In genomic region chr15:41838400-41838897, GRCh38 we compare ENCODE assay signal across 12 cellular contexts. TPM values are rescaled to one million over a fixed set of nuclear protein-coding genes. Genes with fewer than 3 reads are reported as not detected.
DNase-seq lines count a peak whose midpoint lies in the region; ATAC-seq, FAIRE-seq and TF ChIP-seq lines count a peak whose summit lies in the region.
"Had no signal": no experiment of that assay in that cellular context is flagged by ENCODE, and none has a peak within 500 bp of the region (broad histone marks: within the 10 kb centered on the region; RNA-seq: fewer than 3 reads in every experiment).

A gene with protein sequence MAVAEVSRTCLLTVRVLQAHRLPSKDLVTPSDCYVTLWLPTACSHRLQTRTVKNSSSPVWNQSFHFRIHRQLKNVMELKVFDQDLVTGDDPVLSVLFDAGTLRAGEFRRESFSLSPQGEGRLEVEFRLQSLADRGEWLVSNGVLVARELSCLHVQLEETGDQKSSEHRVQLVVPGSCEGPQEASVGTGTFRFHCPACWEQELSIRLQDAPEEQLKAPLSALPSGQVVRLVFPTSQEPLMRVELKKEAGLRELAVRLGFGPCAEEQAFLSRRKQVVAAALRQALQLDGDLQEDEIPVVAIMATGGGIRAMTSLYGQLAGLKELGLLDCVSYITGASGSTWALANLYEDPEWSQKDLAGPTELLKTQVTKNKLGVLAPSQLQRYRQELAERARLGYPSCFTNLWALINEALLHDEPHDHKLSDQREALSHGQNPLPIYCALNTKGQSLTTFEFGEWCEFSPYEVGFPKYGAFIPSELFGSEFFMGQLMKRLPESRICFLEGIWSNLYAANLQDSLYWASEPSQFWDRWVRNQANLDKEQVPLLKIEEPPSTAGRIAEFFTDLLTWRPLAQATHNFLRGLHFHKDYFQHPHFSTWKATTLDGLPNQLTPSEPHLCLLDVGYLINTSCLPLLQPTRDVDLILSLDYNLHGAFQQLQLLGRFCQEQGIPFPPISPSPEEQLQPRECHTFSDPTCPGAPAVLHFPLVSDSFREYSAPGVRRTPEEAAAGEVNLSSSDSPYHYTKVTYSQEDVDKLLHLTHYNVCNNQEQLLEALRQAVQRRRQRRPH (plus strand): TSS chr15:41838847. CDS start chr15:41838914, 67 bp downstream.

- peak within 1 kb of the TSS in 1 of 2 donors; percentile 45 for H3K27ac ChIP-seq in small intestine (ENCODE audit: low read depth in 1 of 2, low read length in 1 of 2)

- H3K4me1 ChIP-seq in small intestine (ENCODE audit: control insufficient read depth in 2 of 2, insufficient read depth in 1 of 2, low read depth in 1 of 2, low read length in 1 of 2), result no peaks in the 10 kb centered on the region

- FAIRE-seq in small intestine (lab: Jason Lieb, UNC), result no peak
- FAIRE-seq: colon had no signal

- WGBS in small intestine, 3 donors, result 15 to 59% (median 35%) methylated on average over 6 of the region's 6 CpGs

- H3K27me3 Mint-ChIP-seq in CD14-positive monocyte (ENCODE audit: low read depth in 3 of 3), result peaks cover 0 to 2% (median 1%) of the 10 kb centered on the region in 3 donors

- TF ChIP-seq CTCF in CD14-positive monocyte (IDR thresholded peaks at IDR 0.05), result no peak

- H3K9me3 ChIP-seq in small intestine (ENCODE audit: control insufficient read depth, low read depth), result no peaks in the 10 kb centered on the region

- peak within 1 kb of the TSS in 3 of 7 donors; percentile 21 to 31 (median 30) for H3K27ac Mint-ChIP-seq in CD14-positive monocyte

- intact Hi-C loops in left ventricle myocardium superior (cut with micrococcal nuclease) (no loop called here), CD14-positive monocyte (cut with micrococcal nuclease) (no loop called here)

- peak; percentile 57 for ATAC-seq in left ventricle myocardium superior

- H3K36me3 Mint-ChIP-seq in CD14-positive monocyte, result peaks cover 55 to 67% of the 10 kb centered on the region in 2 donors

- no peak within 1 kb of the TSS for H3K4me3 ChIP-seq in small intestine (ENCODE audit: low read depth in 1 of 2, low read length in 2 of 2)

- H3K27me3 ChIP-seq in small intestine (ENCODE audit: control insufficient read depth in 2 of 2, insufficient read depth in 2 of 2, low read length in 2 of 2), result no peaks in the 10 kb centered on the region

- DNase-seq in NCI-H82 (lab: John Stamatoyannopoulos, UW) (peak; percentile 14), NCI-H82 treated with DMSO at 0.1 percent for 48 hours (lab: John Stamatoyannopoulos, UW; ENCODE audit: unreplicated experiment) (no peak), NCI-H2196 treated with DMSO at 0.1 percent for 48 hours (lab: John Stamatoyannopoulos, UW; ENCODE audit: unreplicated experiment) (peak; percentile 45), left ventricle myocardium superior (no peak), small intestine (peak; percentile 78), CD14-positive monocyte (ENCODE audit: low spot score) (no peak), medulla oblongata (ENCODE audit: extremely low spot score) (no peak), OCI-M2 (lab: John Stamatoyannopoulos, UW; ENCODE audit: unreplicated experiment) (no peak)
- DNase-seq: H7, MV-4-11, OCI-M1 had no signal

- H3K36me3 ChIP-seq in small intestine (ENCODE audit: control insufficient read depth in 2 of 2, insufficient read depth in 2 of 2, low read length in 2 of 2), result peaks cover 0 to 2% of the 10 kb centered on the region in 2 donors

- H3K4me1 Mint-ChIP-seq in CD14-positive monocyte, result no peaks in the 10 kb centered on the region

- H3K4me3 Mint-ChIP-seq in CD14-positive monocyte, result no peak within 1 kb of the TSS

- H3K9me3 Mint-ChIP-seq in CD14-positive monocyte, result no peaks in the 10 kb centered on the region

RNA-seq across cellular contexts. Expression of the gene that starts here (rescaled TPM):
- 5.7 TPM for total RNA-seq in left ventricle myocardium superior
- polyA plus RNA-seq in small intestine, result 10 to 100 TPM in 2 of 3 donors, 1 to 10 TPM in 1; 4.6 to 13.0 (median 11.3) TPM
- 1 to 10 TPM in 1 of 2 donors, under 1 TPM in 1; 0.31 to 1.6 TPM for polyA plus RNA-seq in CD14-positive monocyte

Comparison
In these comparisons a context has a peak if more than half of its experiments do, and no peak if none do; other contexts are left out.
1. DNase-seq: peak in NCI-H82 (single experiment), NCI-H2196 treated with DMSO at 0.1 percent for 48 hours (single experiment) and small intestine (single experiment); none in NCI-H82 treated with DMSO at 0.1 percent for 48 hours (single experiment), left ventricle myocardium superior (single experiment), CD14-positive monocyte (single experiment), medulla oblongata (single experiment) and OCI-M2 (single experiment).